In the genomic region with DNA sequence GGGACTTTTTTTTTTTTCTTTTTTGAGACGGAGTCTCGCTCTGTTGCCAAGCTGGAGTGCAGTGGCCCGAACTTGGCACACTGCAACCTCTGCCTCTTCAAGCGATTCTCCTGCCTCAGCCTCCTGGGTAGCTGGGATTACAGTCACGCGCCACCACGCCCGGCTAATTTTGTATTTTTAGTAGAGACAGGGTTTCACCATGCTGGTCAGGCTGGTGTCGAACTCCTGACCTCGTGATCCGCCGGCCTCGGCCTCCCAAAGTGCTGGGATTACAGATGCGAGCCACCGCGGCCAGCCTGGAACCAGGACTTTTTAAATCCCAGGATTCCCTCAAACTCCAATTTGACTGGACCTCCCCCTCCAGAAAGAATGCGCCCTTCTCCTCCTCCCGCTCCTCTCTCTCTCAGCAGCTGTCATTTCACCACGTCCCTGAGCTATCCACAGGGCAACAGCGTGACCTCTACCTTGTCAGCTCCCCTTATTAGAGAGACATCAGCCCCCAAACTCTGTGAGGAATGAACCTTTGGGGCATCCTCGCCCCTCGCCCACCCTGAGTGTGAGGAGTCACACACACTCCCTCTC, we compare ENCODE assay signal across 8 cellular contexts. TPM values are rescaled to one million over a fixed set of nuclear protein-coding genes. Genes with fewer than 3 reads are reported as not detected.
A peak's percentile ranks its signal among the peaks of the same experiment; 100 is the strongest.
DNase-seq lines count a peak whose midpoint lies in the region; TF ChIP-seq lines count a peak whose summit lies in the region.
"Not testable (repeated sequence)": the region's sequence is repeated elsewhere in the genome, so short reads cannot be mapped to it uniquely, and the experiment has no call there.

No MANE protein-coding gene starts in this region.

- intact Hi-C loops in MCF 10A (cut with micrococcal nuclease), result loop anchor here (2.0 kb wide), 1 partner anchor 21 kb away; no protein-coding TSS in a partner anchor
- intact Hi-C loops in prostate gland (cut with DNase I), result loop anchor here (5.0 kb wide), 1 partner anchor 337 kb away; a partner anchor contains a TSS

- H3K23ac ChIP-seq in mesenchymal stem cell (ENCODE audit: low read length in 2 of 2), result peak overlapping the region in 1 of 2 experiments; percentile 2

- not testable (repeated sequence) for DNase-seq in CD8-positive, alpha-beta memory T cell; activated CD4-positive, alpha-beta T cell treated with anti-CD3 and anti-CD28 coated beads, Interleukin-2, amount 10 ng/mL, durations not matched to agents 7 days and 5 days; MCF 10A (ENCODE audit: unreplicated experiment); fibroblast of the aortic adventitia (ENCODE audit: low read depth); mesenchymal stem cell; prostate gland (ENCODE audit: low spot score); type B pancreatic cell (ENCODE audit: extremely low spot score, unreplicated experiment)
- DNase-seq in LHCN-M2 (ENCODE audit: low read depth), result peak; percentile 31

- H3K27me3 Mint-ChIP-seq in CD8-positive, alpha-beta memory T cell; activated CD4-positive, alpha-beta T cell treated with anti-CD3 and anti-CD28 coated beads, Interleukin-2, amount 10 ng/mL, durations not matched to agents 7 days and 5 days; MCF 10A (ENCODE audit: insufficient read depth, unreplicated experiment); type B pancreatic cell: not testable (repeated sequence)

- not testable (repeated sequence) for H3K27me3 ChIP-seq in CD8-positive, alpha-beta memory T cell (ENCODE audit: insufficient read depth, low read length, poor library complexity, severe bottlenecking); mesenchymal stem cell (ENCODE audit: control insufficient read depth in 1 of 2, insufficient read depth in 1 of 2, low read length in 2 of 2); prostate gland (replicated peaks; ENCODE audit: insufficient read depth)

- H3K4me3 Mint-ChIP-seq in CD8-positive, alpha-beta memory T cell, result peak overlapping the region; percentile 86 to 99 (median 98)
- peak overlapping the region; percentile 91 for H3K4me3 Mint-ChIP-seq in activated CD4-positive, alpha-beta T cell treated with anti-CD3 and anti-CD28 coated beads, Interleukin-2, amount 10 ng/mL, durations not matched to agents 7 days and 5 days
- H3K4me3 Mint-ChIP-seq in MCF 10A (ENCODE audit: unreplicated experiment), result peak overlapping the region; percentile 84
- H3K4me3 Mint-ChIP-seq in type B pancreatic cell, result peak overlapping the region; percentile 86

- peaks cover 46% of the 10 kb centered on the region for H3K36me3 ChIP-seq in CD8-positive, alpha-beta memory T cell (ENCODE audit: insufficient read depth, low read length)
- H3K36me3 ChIP-seq in mesenchymal stem cell (ENCODE audit: control insufficient read depth in 1 of 2, insufficient read depth in 2 of 2, low read depth in 1 of 2, low read length in 2 of 2), result peaks cover 41 to 46% of the 10 kb centered on the region in 2 experiments
- not testable (repeated sequence) for H3K36me3 ChIP-seq in prostate gland

- peaks cover 40% of the 10 kb centered on the region for H3K79me1 ChIP-seq in mesenchymal stem cell (replicated peaks; ENCODE audit: low read length, poor library complexity, severe bottlenecking)

- H2BK120ac ChIP-seq in mesenchymal stem cell (ENCODE audit: low read depth, low read length), result not testable (repeated sequence)

- H2AK5ac ChIP-seq in mesenchymal stem cell (ENCODE audit: low read length, severe bottlenecking), result peak overlapping the region; percentile 17

- not testable (repeated sequence) for H2BK15ac ChIP-seq in mesenchymal stem cell (ENCODE audit: low read depth, poor library complexity, severe bottlenecking)

- H2BK5ac ChIP-seq in mesenchymal stem cell (ENCODE audit: low read depth, low read length, poor library complexity, severe bottlenecking), result not testable (repeated sequence)

- not testable (repeated sequence) for H4K8ac ChIP-seq in mesenchymal stem cell (ENCODE audit: low read length)

- TF ChIP-seq CTCF in MCF 10A (IDR thresholded peaks at IDR 0.05; ENCODE audit: unreplicated experiment); fibroblast of the aortic adventitia (IDR thresholded peaks at IDR 0.05; ENCODE audit: insufficient read depth, low read length); prostate gland (IDR thresholded peaks at IDR 0.05); type B pancreatic cell (conservative IDR thresholded peaks at IDR 0.05): not testable (repeated sequence)

- H3K14ac ChIP-seq in mesenchymal stem cell (ENCODE audit: low read length in 2 of 2), result not testable (repeated sequence)

- peaks cover 53 to 65% (median 62%) of the 10 kb centered on the region in 3 donors for H3K4me1 Mint-ChIP-seq in CD8-positive, alpha-beta memory T cell
- peaks cover 67% of the 10 kb centered on the region for H3K4me1 Mint-ChIP-seq in activated CD4-positive, alpha-beta T cell treated with anti-CD3 and anti-CD28 coated beads, Interleukin-2, amount 10 ng/mL, durations not matched to agents 7 days and 5 days
- H3K4me1 Mint-ChIP-seq in MCF 10A (ENCODE audit: insufficient read depth, unreplicated experiment), result peaks cover 26% of the 10 kb centered on the region
- peaks cover 35% of the 10 kb centered on the region for H3K4me1 Mint-ChIP-seq in type B pancreatic cell (ENCODE audit: unreplicated experiment)

- H3K4me2 ChIP-seq in mesenchymal stem cell (ENCODE audit: low read length, poor library complexity, severe bottlenecking), result peak overlapping the region; percentile 87

- not testable (repeated sequence) for H2AFZ ChIP-seq in mesenchymal stem cell (ENCODE audit: low read depth, low read length)

- POLR2A ChIA-PET in CD8-positive, alpha-beta memory T cell (lab: Charles Lee), result interaction anchor here (0.6 to 4.5 kb wide), 3 partner anchors 22 to 59 kb away, joined by 3 to 58 read pairs (median 3); a partner anchor contains a TSS
- POLR2A ChIA-PET in activated CD4-positive, alpha-beta T cell treated with anti-CD3 and anti-CD28 coated beads, Interleukin-2, amount 10 ng/mL, durations not matched to agents 7 days and 5 days (lab: Charles Lee), result not testable (repeated sequence)
- POLR2A ChIA-PET in MCF 10A (lab: Yijun Ruan, JAX), result interaction anchor here (1.1 to 5.5 kb wide), 6 partner anchors 10 to 59 kb away, joined by 5 to 165 read pairs (median 52); a partner anchor contains a TSS

- peak overlapping the region; percentile 90 for H3K27ac ChIP-seq in CD8-positive, alpha-beta memory T cell (ENCODE audit: low read depth, low read length)
- not testable (repeated sequence) for H3K27ac ChIP-seq in mesenchymal stem cell (ENCODE audit: low read length, poor library complexity, severe bottlenecking)
- peak overlapping the region; percentile 82 to 94 for H3K27ac ChIP-seq in prostate gland

- not testable (repeated sequence) for H3K9me3 ChIP-seq in CD8-positive, alpha-beta memory T cell (ENCODE audit: low read length); mesenchymal stem cell (ENCODE audit: control insufficient read depth, low read length); prostate gland

- H3K18ac ChIP-seq in mesenchymal stem cell (ENCODE audit: low read depth in 1 of 2, low read length in 2 of 2), result not testable (repeated sequence)

- H2BK12ac ChIP-seq in mesenchymal stem cell (ENCODE audit: low read length in 2 of 2), result not testable (repeated sequence)

- H3K9ac ChIP-seq in mesenchymal stem cell (ENCODE audit: low read length), result peak overlapping the region; percentile 93

- CTCF ChIA-PET in CD8-positive, alpha-beta memory T cell (lab: Charles Lee), result interaction anchor here (0.9 to 8.6 kb wide), 6 partner anchors 10 to 60 kb away, joined by 3 to 121 read pairs (median 4); a partner anchor contains a TSS
- CTCF ChIA-PET in activated CD4-positive, alpha-beta T cell treated with anti-CD3 and anti-CD28 coated beads, Interleukin-2, amount 10 ng/mL, durations not matched to agents 7 days and 5 days (lab: Charles Lee), result interaction anchor here (2.1 to 6.1 kb wide), 2 partner anchors 12 to 60 kb away, joined by 7 to 48 read pairs; a partner anchor contains a TSS
- CTCF ChIA-PET in MCF 10A (lab: Yijun Ruan, JAX), result interaction anchor here (0.6 to 2.7 kb wide), 6 partner anchors 10 to 60 kb away, joined by 3 to 11 read pairs (median 5); a partner anchor contains a TSS

- 86% methylated on average over 22 of the region's 22 CpGs for WGBS in mesenchymal stem cell
- WGBS in prostate gland, result 68% methylated on average over 22 of the region's 22 CpGs

- TF ChIP-seq POLR2A in prostate gland (IDR thresholded peaks at IDR 0.05), result not testable (repeated sequence)

- H3K4me1 ChIP-seq in CD8-positive, alpha-beta memory T cell (ENCODE audit: insufficient read depth, low read length), result peaks cover 59% of the 10 kb centered on the region
- H3K4me1 ChIP-seq in mesenchymal stem cell (ENCODE audit: control insufficient read depth, insufficient read depth, low read depth, low read length), result not testable (repeated sequence)
- H3K4me1 ChIP-seq in prostate gland (replicated peaks), result peaks cover 11% of the 10 kb centered on the region

- H3K9me3 Mint-ChIP-seq in CD8-positive, alpha-beta memory T cell; activated CD4-positive, alpha-beta T cell treated with anti-CD3 and anti-CD28 coated beads, Interleukin-2, amount 10 ng/mL, durations not matched to agents 7 days and 5 days; MCF 10A (ENCODE audit: unreplicated experiment); type B pancreatic cell: not testable (repeated sequence)

- BruUV-seq in MCF 10A (replicated peaks; lab: Mats Ljungman, UMichigan), result not testable (repeated sequence)

- peaks cover 27 to 61% (median 29%) of the 10 kb centered on the region in 3 donors for H3K36me3 Mint-ChIP-seq in CD8-positive, alpha-beta memory T cell
- H3K36me3 Mint-ChIP-seq in activated CD4-positive, alpha-beta T cell treated with anti-CD3 and anti-CD28 coated beads, Interleukin-2, amount 10 ng/mL, durations not matched to agents 7 days and 5 days (ENCODE audit: low read depth), result peaks cover 55% of the 10 kb centered on the region
- peaks cover 53% of the 10 kb centered on the region for H3K36me3 Mint-ChIP-seq in MCF 10A (ENCODE audit: insufficient read depth, unreplicated experiment)
- H3K36me3 Mint-ChIP-seq in type B pancreatic cell, result peaks cover 22% of the 10 kb centered on the region

- H4K91ac ChIP-seq in mesenchymal stem cell (ENCODE audit: low read length), result not testable (repeated sequence)

- H3K4ac ChIP-seq in mesenchymal stem cell (ENCODE audit: low read depth in 1 of 2, low read length in 2 of 2), result not testable (repeated sequence)

- H3K4me3 ChIP-seq in CD8-positive, alpha-beta memory T cell (ENCODE audit: low read length), result peak overlapping the region; percentile 90
- H3K4me3 ChIP-seq in fibroblast of the aortic adventitia (ENCODE audit: low read depth, low read length), result peak overlapping the region; percentile 96
- H3K4me3 ChIP-seq in mesenchymal stem cell (ENCODE audit: insufficient read depth in 1 of 2, low read depth in 1 of 2, low read length in 2 of 2), result peak overlapping the region in 1 of 2 experiments; percentile 96
- H3K4me3 ChIP-seq in prostate gland, result peak overlapping the region in 1 of 2 donors; percentile 59

- H3K27ac Mint-ChIP-seq in CD8-positive, alpha-beta memory T cell, result peak overlapping the region; percentile 90 to 99 (median 98)
- H3K27ac Mint-ChIP-seq in activated CD4-positive, alpha-beta T cell treated with anti-CD3 and anti-CD28 coated beads, Interleukin-2, amount 10 ng/mL, durations not matched to agents 7 days and 5 days, result peak overlapping the region; percentile 93
- H3K27ac Mint-ChIP-seq in MCF 10A (ENCODE audit: low read depth, unreplicated experiment) (peak overlapping the region; percentile 84), type B pancreatic cell (peak overlapping the region; percentile 94)

RNA-seq across cellular contexts. Expression of a gene that starts 1.9 kb away (rescaled TPM):
- 100 to 1,000 TPM; 185 to 191 TPM for total RNA-seq in CD8-positive, alpha-beta memory T cell
- 374 TPM for polyA plus RNA-seq in CD8-positive, alpha-beta memory T cell
- total RNA-seq in LHCN-M2 (2014; rRNA removed) (169 and 173 TPM in 2 replicates), MCF 10A (2022) (111 and 123 TPM in 2 replicates), fibroblast of the aortic adventitia (ENCODE audit: low replicate concordance) (207 and 267 TPM in 2 replicates), prostate gland (100 to 1,000 TPM in 1 of 2 donors, 10 to 100 TPM in 1; 66.8 to 167 TPM), type B pancreatic cell (ENCODE audit: low replicate concordance) (81.4 and 96.3 TPM in 2 replicates)
- polyA plus RNA-seq in LHCN-M2 (2012), result 94.6 TPM
- 100 to 1,000 TPM; 367 to 399 TPM for total RNA-seq in activated CD4-positive, alpha-beta T cell treated with anti-CD3 and anti-CD28 coated beads, Interleukin-2, amount 10 ng/mL, durations not matched to agents 7 days and 5 days
- polyA plus RNA-seq in mesenchymal stem cell (2013, experiment 1 of 2), result 63.4 TPM
- 57.8 TPM for polyA plus RNA-seq in mesenchymal stem cell (2013, experiment 2 of 2)

RNA-seq across cellular contexts. Expression of a gene that starts 11.9 kb away (rescaled TPM):
- total RNA-seq in CD8-positive, alpha-beta memory T cell, result 1 to 10 TPM; 8.1 to 9.0 TPM
- 3.2 TPM for polyA plus RNA-seq in CD8-positive, alpha-beta memory T cell
- 3.6 and 3.8 TPM in 2 replicates for total RNA-seq in LHCN-M2 (2014; rRNA removed)
- 3.3 TPM for polyA plus RNA-seq in LHCN-M2 (2012)
- 1 to 10 TPM; 8.2 to 9.1 TPM for total RNA-seq in activated CD4-positive, alpha-beta T cell treated with anti-CD3 and anti-CD28 coated beads, Interleukin-2, amount 10 ng/mL, durations not matched to agents 7 days and 5 days
- total RNA-seq in MCF 10A (2022), result 2.8 and 3.5 TPM in 2 replicates
- 5.9 and 7.3 TPM in 2 replicates for total RNA-seq in fibroblast of the aortic adventitia (ENCODE audit: low replicate concordance)
- 2.5 TPM for polyA plus RNA-seq in mesenchymal stem cell (2013, experiment 1 of 2)
- polyA plus RNA-seq in mesenchymal stem cell (2013, experiment 2 of 2), result 2.4 TPM
- total RNA-seq in prostate gland, result 1 to 10 TPM; 4.6 to 9.1 TPM
- total RNA-seq in type B pancreatic cell (ENCODE audit: low replicate concordance), result 11.6 and 12.1 TPM in 2 replicates

RNA-seq across cellular contexts. Expression of a gene that starts 13.6 kb away (rescaled TPM):
- total RNA-seq in CD8-positive, alpha-beta memory T cell, result 1,000 to 10,000 TPM; 5,711 to 5,990 TPM
- 7,268 TPM for polyA plus RNA-seq in CD8-positive, alpha-beta memory T cell
- total RNA-seq in LHCN-M2 (2014; rRNA removed) (1,853 and 1,922 TPM in 2 replicates), MCF 10A (2022) (4,675 and 4,734 TPM in 2 replicates), fibroblast of the aortic adventitia (ENCODE audit: low replicate concordance) (2,772 and 12,570 TPM in 2 replicates), prostate gland (1,000 to 10,000 TPM; 2,549 to 4,385 TPM), type B pancreatic cell (ENCODE audit: low replicate concordance) (4,566 and 4,714 TPM in 2 replicates)
- polyA plus RNA-seq in LHCN-M2 (2012), result 8,168 TPM
- 1,000 to 10,000 TPM; 3,940 to 4,815 TPM for total RNA-seq in activated CD4-positive, alpha-beta T cell treated with anti-CD3 and anti-CD28 coated beads, Interleukin-2, amount 10 ng/mL, durations not matched to agents 7 days and 5 days
- polyA plus RNA-seq in mesenchymal stem cell (2013, experiment 1 of 2), result 10,850 TPM
- 10,960 TPM for polyA plus RNA-seq in mesenchymal stem cell (2013, experiment 2 of 2)

RNA-seq across cellular contexts. Expression of a gene that starts 22.4 kb away (rescaled TPM):
- 10 to 100 TPM; 68.6 to 70.0 TPM for total RNA-seq in CD8-positive, alpha-beta memory T cell
- polyA plus RNA-seq in CD8-positive, alpha-beta memory T cell, result 6.2 TPM
- total RNA-seq in LHCN-M2 (2014; rRNA removed) (130 and 136 TPM in 2 replicates), MCF 10A (2022) (46.0 and 58.0 TPM in 2 replicates), fibroblast of the aortic adventitia (ENCODE audit: low replicate concordance) (74.2 and 125 TPM in 2 replicates), prostate gland (100 to 1,000 TPM in 1 of 2 donors, 10 to 100 TPM in 1; 66.4 to 203 TPM), type B pancreatic cell (ENCODE audit: low replicate concordance) (66.2 and 161 TPM in 2 replicates)
- polyA plus RNA-seq in LHCN-M2 (2012), result 216 TPM
- 10 to 100 TPM; 56.6 to 63.4 TPM for total RNA-seq in activated CD4-positive, alpha-beta T cell treated with anti-CD3 and anti-CD28 coated beads, Interleukin-2, amount 10 ng/mL, durations not matched to agents 7 days and 5 days
- polyA plus RNA-seq in mesenchymal stem cell (2013, experiment 1 of 2), result 106 TPM
- 106 TPM for polyA plus RNA-seq in mesenchymal stem cell (2013, experiment 2 of 2)

RNA-seq across cellular contexts. Expression of a gene that starts 25.6 kb away (rescaled TPM):
- 100 to 1,000 TPM; 468 to 504 TPM for total RNA-seq in CD8-positive, alpha-beta memory T cell
- polyA plus RNA-seq in CD8-positive, alpha-beta memory T cell, result 249 TPM
- total RNA-seq in LHCN-M2 (2014; rRNA removed), result 247 and 307 TPM in 2 replicates
- polyA plus RNA-seq in LHCN-M2 (2012), result 139 TPM
- total RNA-seq in activated CD4-positive, alpha-beta T cell treated with anti-CD3 and anti-CD28 coated beads, Interleukin-2, amount 10 ng/mL, durations not matched to agents 7 days and 5 days, result 100 to 1,000 TPM; 244 to 289 TPM
- 158 and 205 TPM in 2 replicates for total RNA-seq in MCF 10A (2022)
- 102 and 141 TPM in 2 replicates for total RNA-seq in fibroblast of the aortic adventitia (ENCODE audit: low replicate concordance)
- 98.1 TPM for polyA plus RNA-seq in mesenchymal stem cell (2013, experiment 1 of 2)
- polyA plus RNA-seq in mesenchymal stem cell (2013, experiment 2 of 2), result 97.4 TPM
- total RNA-seq in prostate gland, result 10 to 100 TPM; 75.0 to 93.3 TPM
- 115 and 141 TPM in 2 replicates for total RNA-seq in type B pancreatic cell (ENCODE audit: low replicate concordance)
